Comparison of ENCODE assay signal across 8 cellular contexts in the genomic region with DNA sequence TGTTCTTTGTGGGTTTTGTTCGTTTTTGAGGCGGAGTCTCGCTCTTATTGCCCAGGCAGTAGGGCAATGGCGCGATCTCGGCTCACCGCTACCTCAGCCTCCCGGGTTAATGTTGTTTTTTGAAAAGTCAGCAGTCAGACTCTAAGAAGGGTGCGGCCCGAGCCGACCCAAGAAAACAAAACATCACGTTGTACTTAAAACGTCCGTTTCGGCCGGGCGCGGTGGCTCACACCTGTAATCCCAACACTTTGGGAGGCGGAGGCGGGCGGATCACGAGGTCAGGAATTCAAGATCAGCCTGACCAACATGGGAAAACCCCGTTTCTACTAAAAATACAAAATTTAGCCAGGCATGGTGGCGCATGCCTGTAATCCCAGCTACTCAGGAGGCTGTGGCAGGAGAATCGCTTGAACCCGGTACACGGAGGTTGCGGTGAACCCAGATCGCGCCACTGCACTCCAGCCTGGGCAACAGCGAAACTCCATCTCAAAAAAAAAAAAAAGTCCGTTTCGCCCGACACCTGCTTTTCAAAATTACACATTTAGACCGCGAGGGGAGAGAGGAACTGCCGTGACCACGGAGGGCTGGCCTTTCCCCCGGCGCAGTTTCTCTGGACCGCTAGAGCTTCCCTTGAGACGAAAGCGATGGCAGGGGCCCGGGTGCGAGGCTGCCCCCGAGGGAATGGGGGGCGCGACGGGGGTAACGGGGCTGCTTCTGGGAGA. TPM values are rescaled to one million over a fixed set of nuclear protein-coding genes. Genes with fewer than 3 reads are reported as not detected.
DNase-seq lines count a peak whose midpoint lies in the region; ATAC-seq, FAIRE-seq and TF ChIP-seq lines count a peak whose summit lies in the region.

No MANE protein-coding gene starts in this region.

- no peak overlapping the region for H4K91ac ChIP-seq in H1 (replicated peaks; ENCODE audit: insufficient read length, low read length)

- peaks cover 6 to 9% (median 6%) of the 10 kb centered on the region in 4 experiments; a peak in 5 of 7 replicates for H3K4me1 ChIP-seq in H1 (replicated peaks in 1 of 4; ENCODE audit: control insufficient read depth in 3 of 4, insufficient read depth in 4 of 4, low read length in 3 of 4)
- H3K4me1 ChIP-seq in mucosa of descending colon (ENCODE audit: low read depth): peaks cover 38% of the 10 kb centered on the region
- peaks cover 22 to 29% of the 10 kb centered on the region in 2 donors for H3K4me1 ChIP-seq in thyroid gland

- H3K4me3 ChIP-seq in H7 (ENCODE audit: insufficient read depth, low read depth, low read length) (peak overlapping the region; percentile 80), H1 (ENCODE audit: extremely low read depth in 1 of 4, insufficient read depth in 2 of 4, low read depth in 3 of 4, low read length in 4 of 4) (peak overlapping the region; percentile 72 to 98 (median 80)), mucosa of descending colon (peak overlapping the region; percentile 79), thyroid gland (replicated peaks in 1 of 3) (peak overlapping the region; percentile 51 to 89 (median 66))

- TF ChIP-seq POLR2A in GM12891 (IDR thresholded peaks at IDR 0.05; ENCODE audit: low read depth, low read length) (no peak), H1 (IDR thresholded peaks at IDR 0.05; ENCODE audit: control extremely low read depth in 1 of 2, low read depth in 2 of 2, low read length in 2 of 2) (no peak), thyroid gland (IDR thresholded peaks at IDR 0.05) (peak in 1 of 2 donors; percentile 46)

- H2BK20ac ChIP-seq in H1 (ENCODE audit: low read length): no peak overlapping the region

- peak overlapping the region; percentile 38; the same call in 1 of the 2 replicates for H3K27ac ChIP-seq in H1 (ENCODE audit: low read depth, low read length)
- H3K27ac ChIP-seq in thyroid gland: peak overlapping the region; percentile 91 to 97 (median 97)

- no peak overlapping the region for H3K14ac ChIP-seq in H1 (ENCODE audit: insufficient read length)

- no peak overlapping the region; the same call in 1 of the 2 replicates for H3K18ac ChIP-seq in H1 (ENCODE audit: extremely low read depth, low read length)

- no peaks in the 10 kb centered on the region for H3K36me3 ChIP-seq in H7 (replicated peaks; ENCODE audit: control insufficient read depth, insufficient read depth, low read length)
- no peaks in the 10 kb centered on the region; a peak in 1 of 8 replicates for H3K36me3 ChIP-seq in H1 (ENCODE audit: control insufficient read depth in 2 of 4, insufficient read depth in 4 of 4, low read length in 3 of 4)
- no peaks in the 10 kb centered on the region for H3K36me3 ChIP-seq in mucosa of descending colon (ENCODE audit: low read depth)
- no peaks in the 10 kb centered on the region for H3K36me3 ChIP-seq in thyroid gland

- H3K56ac ChIP-seq in H1 (replicated peaks; ENCODE audit: insufficient read length, low read depth, low read length): peak overlapping the region; percentile 62

- no peak for TF ChIP-seq RAD21 in H1 (IDR thresholded peaks at IDR 0.05 in 1 of 2, conservative IDR thresholded peaks at IDR 0.05 in 1 of 2; ENCODE audit: low read depth in 2 of 2, low read length in 2 of 2)

- H2BK5ac ChIP-seq in H1 (ENCODE audit: low read depth, low read length): no peak overlapping the region

- H4K5ac ChIP-seq in H1 (ENCODE audit: insufficient read length, low read depth, low read length): no peak overlapping the region

- H2BK12ac ChIP-seq in H1 (ENCODE audit: low read depth, low read length): no peak overlapping the region

- no peaks in the 10 kb centered on the region for H3K9me3 ChIP-seq in H1 (ENCODE audit: insufficient read depth in 2 of 2, low read depth in 1 of 2, low read length in 1 of 2)
- no peaks in the 10 kb centered on the region for H3K9me3 ChIP-seq in mucosa of descending colon
- H3K9me3 ChIP-seq in thyroid gland: no peaks in the 10 kb centered on the region

- TF ChIP-seq CTCF in H1 (IDR thresholded peaks at IDR 0.05; ENCODE audit: control extremely low read depth in 1 of 3, insufficient read depth in 1 of 3, low read depth in 1 of 3, low read length in 3 of 3) (no peak), mucosa of descending colon (IDR thresholded peaks at IDR 0.05) (no peak), thyroid gland (IDR thresholded peaks at IDR 0.05) (peak in 3 of 6 experiments; percentile 15 to 40 (median 20))

- peaks cover 9% of the 10 kb centered on the region for H3K23me2 ChIP-seq in H1 (ENCODE audit: low read depth, low read length)

- ATAC-seq in mucosa of descending colon: peak; percentile 32

- intact Hi-C loops in mucosa of descending colon (cut with DNase I, micrococcal nuclease) (no loop called here), thyroid gland (cut with DNase I) (no loop called here)

- H3K4ac ChIP-seq in H1 (replicated peaks; ENCODE audit: insufficient read length, low read depth, low read length): peak overlapping the region; percentile 22

- H3K23ac ChIP-seq in H1 (ENCODE audit: insufficient read length): no peak overlapping the region

- no peak for TF ChIP-seq EP300 in H1 (IDR thresholded peaks at IDR 0.05; ENCODE audit: borderline replicate concordance in 1 of 2, low read depth in 2 of 2, low read length in 2 of 2)

- peak overlapping the region; percentile 74 for H3K4me2 ChIP-seq in H1 (ENCODE audit: insufficient read depth in 1 of 2, low read depth in 2 of 2, low read length in 2 of 2)

- no peak overlapping the region for H2AK5ac ChIP-seq in H1 (ENCODE audit: low read depth, low read length)

- CTCF ChIA-PET in H1 (lab: Charles Lee; ENCODE audit: partially characterized antibody): interaction anchor here (0.7 to 1.2 kb wide), 2 partner anchors 40 to 43 kb away, joined by 3 to 5 read pairs; no protein-coding TSS in a partner anchor

- peak overlapping the region; percentile 46 to 78 (median 68) for H3K9ac ChIP-seq in H1 (replicated peaks in 1 of 4; ENCODE audit: extremely low read depth in 1 of 4, low read depth in 3 of 4, low read length in 3 of 4)

- no peak overlapping the region for H2BK15ac ChIP-seq in H1 (ENCODE audit: low read length)

- FAIRE-seq in GM12891 (lab: Jason Lieb, UNC): no peak
- FAIRE-seq in H1 (lab: Jason Lieb, UNC): no peak

- DNase-seq in GM12891 (ENCODE audit: insufficient read length, low spot score) (peak; percentile 56), H7 (no peak), LoVo (ENCODE audit: low spot score) (peak; percentile 32), H1 (ENCODE audit: low read depth in 1 of 2, low spot score in 2 of 2) (peak in 1 of 2 experiments; percentile 54), mucosa of descending colon (peak; percentile 64 to 74 (median 73)), thyroid gland (peak; percentile 72 to 76), D341Med (ENCODE audit: low spot score) (no peak)
- DNase-seq in activated CD4-positive, CD25-positive, alpha-beta regulatory T cell treated with anti-CD3 and anti-CD28 coated beads, Interleukin-2, amount 50 U/mL, for 72 hours: peak; percentile 62

- H4K20me1 ChIP-seq in H1 (replicated peaks in 1 of 2; ENCODE audit: control insufficient read depth in 1 of 2, insufficient read depth in 2 of 2, low read length in 2 of 2): peaks cover 3 to 12% of the 10 kb centered on the region in 2 experiments

- H3K79me2 ChIP-seq in H1 (ENCODE audit: control insufficient read depth in 1 of 2, insufficient read depth in 2 of 2, low read length in 2 of 2): peaks cover 2 to 36% of the 10 kb centered on the region in 2 experiments; a peak in 3 of 4 replicates

- no peak overlapping the region for H2BK120ac ChIP-seq in H1 (replicated peaks; ENCODE audit: low read depth, low read length)

- WGBS in H1 (ENCODE audit: extremely low coverage in 1 of 2, insufficient coverage in 1 of 2, insufficient read length in 1 of 2, insufficient replicate concordance in 2 of 2, low coverage in 1 of 2, low lambda C conversion rate in 2 of 2, missing lambda C conversion rate in 1 of 2), 2 experiments: 3% methylated on average over 36 of the region's 50 CpGs; no CpG with 5 or more reads in 1 of the 2 experiments
- 1 to 3% methylated on average over 40 to 41 of the region's 50 CpGs for WGBS in thyroid gland, 2 donors

- peaks cover 14% of the 10 kb centered on the region; the same call in 1 of the 2 replicates for H3K27me3 ChIP-seq in H7 (ENCODE audit: control insufficient read depth, insufficient read depth, low read length)
- peaks cover 0 to 6% (median 4%) of the 10 kb centered on the region in 4 experiments; a peak in 3 of 7 replicates for H3K27me3 ChIP-seq in H1 (replicated peaks in 1 of 4; ENCODE audit: control insufficient read depth in 3 of 4, extremely low read depth in 1 of 4, insufficient read depth in 3 of 4, low read length in 3 of 4)
- H3K27me3 ChIP-seq in thyroid gland: no peaks in the 10 kb centered on the region

- H3K79me1 ChIP-seq in H1 (ENCODE audit: low read depth, low read length): no peaks in the 10 kb centered on the region

- POLR2A ChIA-PET in H1 (lab: Charles Lee; ENCODE audit: partially characterized antibody): interaction anchor here (0.7 to 1.4 kb wide), 3 partner anchors 14 to 155 kb away, joined by 3 to 4 read pairs (median 3); no protein-coding TSS in a partner anchor

- no peak overlapping the region for H2AFZ ChIP-seq in H1 (ENCODE audit: low read length)

- peak overlapping the region; percentile 75 for H4K8ac ChIP-seq in H1 (ENCODE audit: extremely low read depth, insufficient read depth, low read length)

RNA-seq across cellular contexts. Expression of a gene that starts 0.6 kb away (rescaled TPM):
- polyA plus RNA-seq in GM12891 (2012; ENCODE audit: low read depth, missing spikeins): 126 TPM
- total RNA-seq in H7 (2014; rRNA removed; shearing (Covaris generic)): 15.2 and 16.7 TPM in 2 replicates
- 90.3 and 101 TPM in 2 replicates for total RNA-seq in H1 (2021; fragmentation: NEBNext Ultra II Directional; extraction: Animal tissue kit (Norgen Biotek cat#: 25700))
- 38.7 and 63.1 TPM in 2 replicates for polyA plus RNA-seq in H1 (2011; rRNA removed)
- polyA plus RNA-seq in H1 (2011; cell fraction: cytosol; rRNA removed): 60.8 TPM
- 34.8 TPM for polyA plus RNA-seq in H1 (2011; cell fraction: nucleus; rRNA removed)
- polyA plus RNA-seq in H1 (2012, experiment 1 of 2): 68.1 to 85.4 TPM (median 79.2 TPM) in 4 replicates
- polyA plus RNA-seq in H1 (2012, experiment 2 of 2): 21.8 TPM
- 74.9 TPM for polyA plus RNA-seq in H1 (2013, experiment 1 of 2)
- 94.6 TPM for polyA plus RNA-seq in H1 (2013, experiment 2 of 2)
- 96.0 and 153 TPM in 2 replicates for polyA minus RNA-seq in H1 (2011; rRNA and poly(A)+ RNA removed)
- 22.2 TPM for polyA minus RNA-seq in H1 (2011; cell fraction: cytosol; rRNA and poly(A)+ RNA removed)
- polyA minus RNA-seq in H1 (2011; cell fraction: nucleus; rRNA and poly(A)+ RNA removed): 33.5 TPM
- 100 to 1,000 TPM; 317 to 382 (median 381) TPM for total RNA-seq in mucosa of descending colon
- 100 to 1,000 TPM; 367 to 562 (median 504) TPM for total RNA-seq in thyroid gland

RNA-seq across cellular contexts. Expression of a gene that starts 35.0 kb away (rescaled TPM):
- not detected for polyA plus RNA-seq in GM12891 (2012; ENCODE audit: low read depth, missing spikeins)
- not detected in 2 replicates for total RNA-seq in H7 (2014; rRNA removed; shearing (Covaris generic))
- not detected in 2 replicates for total RNA-seq in H1 (2021; fragmentation: NEBNext Ultra II Directional; extraction: Animal tissue kit (Norgen Biotek cat#: 25700))
- polyA plus RNA-seq in H1 (2011; rRNA removed): not detected in 2 replicates
- polyA plus RNA-seq in H1 (2011; cell fraction: cytosol; rRNA removed): not detected
- polyA plus RNA-seq in H1 (2011; cell fraction: nucleus; rRNA removed): not detected
- polyA plus RNA-seq in H1 (2012, experiment 1 of 2): not detected in 4 replicates
- polyA plus RNA-seq in H1 (2012, experiment 2 of 2): not detected
- polyA plus RNA-seq in H1 (2013, experiment 1 of 2): not detected
- polyA plus RNA-seq in H1 (2013, experiment 2 of 2): not detected
- not detected in 2 replicates for polyA minus RNA-seq in H1 (2011; rRNA and poly(A)+ RNA removed)
- not detected for polyA minus RNA-seq in H1 (2011; cell fraction: cytosol; rRNA and poly(A)+ RNA removed)
- 1.7 TPM for polyA minus RNA-seq in H1 (2011; cell fraction: nucleus; rRNA and poly(A)+ RNA removed)
- total RNA-seq in mucosa of descending colon (under 1 TPM; 0.51 to 0.70 (median 0.58) TPM), thyroid gland (not detected)

RNA-seq across cellular contexts. Expression of a gene that starts 38.7 kb away (rescaled TPM):
- 7.8 TPM for polyA plus RNA-seq in GM12891 (2012; ENCODE audit: low read depth, missing spikeins)
- total RNA-seq in H7 (2014; rRNA removed; shearing (Covaris generic)): 16.7 and 17.9 TPM in 2 replicates
- total RNA-seq in H1 (2021; fragmentation: NEBNext Ultra II Directional; extraction: Animal tissue kit (Norgen Biotek cat#: 25700)): 19.7 and 25.7 TPM in 2 replicates
- polyA plus RNA-seq in H1 (2011; rRNA removed): 11.8 and 15.9 TPM in 2 replicates
- polyA plus RNA-seq in H1 (2011; cell fraction: cytosol; rRNA removed): 20.6 TPM
- polyA plus RNA-seq in H1 (2011; cell fraction: nucleus; rRNA removed): 7.3 TPM
- polyA plus RNA-seq in H1 (2012, experiment 1 of 2): 16.4 to 30.8 TPM (median 22.8 TPM) in 4 replicates
- 2.0 TPM for polyA plus RNA-seq in H1 (2012, experiment 2 of 2)
- polyA plus RNA-seq in H1 (2013, experiment 1 of 2): 10.9 TPM
- 11.4 TPM for polyA plus RNA-seq in H1 (2013, experiment 2 of 2)
- 24.8 and 31.2 TPM in 2 replicates for polyA minus RNA-seq in H1 (2011; rRNA and poly(A)+ RNA removed)
- polyA minus RNA-seq in H1 (2011; cell fraction: cytosol; rRNA and poly(A)+ RNA removed): 17.8 TPM
- polyA minus RNA-seq in H1 (2011; cell fraction: nucleus; rRNA and poly(A)+ RNA removed): 14.3 TPM
- total RNA-seq in mucosa of descending colon (10 to 100 TPM; 27.3 to 36.0 (median 34.5) TPM), thyroid gland (10 to 100 TPM; 55.8 to 82.0 (median 57.7) TPM)

Comparison
In these comparisons a context has a peak if more than half of its experiments do, and no peak if none do; other contexts are left out.
1. DNase-seq: peak in GM12891 (single experiment), LoVo (single experiment), activated CD4-positive, CD25-positive, alpha-beta regulatory T cell treated with anti-CD3 and anti-CD28 coated beads, Interleukin-2, amount 50 U/mL, for 72 hours (single experiment), mucosa of descending colon (3 of 3) and thyroid gland (2 of 2); none in H7 (single experiment) and D341Med (single experiment).
2. Peak in every context shown above with its lines, with median percentiles within 50 percentile points of each other: H3K4me3 ChIP-seq.